27 cellular contexts compared by ENCODE assay signal in genomic region chr5:167549763-167550162, GRCh38.
"Had no signal": no experiment of that assay in that cellular context is flagged by ENCODE, and none has a peak within 500 bp of the region (broad histone marks: within the 10 kb centered on the region; RNA-seq: fewer than 3 reads in every experiment).

No MANE protein-coding gene starts in this region.

- H3K4me1 ChIP-seq: esophagus muscularis mucosa, heart right ventricle, pancreas, prostate gland, uterus had no signal

- H3K4me3 ChIP-seq: esophagus muscularis mucosa, heart right ventricle, pancreas, prostate gland, skin epidermis, thoracic aorta, uterus had no signal

- ATAC-seq: heart right ventricle; left colon; stimulated activated naive CD8-positive, alpha-beta T cell treated with anti-CD3 and anti-CD28 coated beads, Interleukin-15, Interleukin-2, amounts not matched to agents 100 U/mL and 50 U/mL, for 24 hours had no signal

- DNase-seq: activated CD4-positive, alpha-beta T cell treated with anti-CD3 and anti-CD28 coated beads for 4 hours; activated CD4-positive, alpha-beta T cell treated with anti-CD3 and anti-CD28 coated beads, Interleukin-2, amount 50 U/mL, for 4 hours; activated CD4-positive, CD25-positive, alpha-beta regulatory T cell; activated CD8-positive, alpha-beta memory T cell treated with anti-CD3 and anti-CD28 coated beads, Interleukin-2, amount 50 U/mL, for 48 hours; activated gamma-delta T cell; activated naive CD4-positive, alpha-beta T cell treated with anti-CD3 and anti-CD28 coated beads, Interleukin-2, amount 10 ng/mL, durations not matched to agents 7 days and 5 days; activated naive CD8-positive, alpha-beta T cell treated with anti-CD3 and anti-CD28 coated beads, Interleukin-2, amount 10 ng/mL, durations not matched to agents 7 days and 5 days; activated T-cell treated with anti-CD3 and anti-CD28 coated beads, Interleukin-2, amount 50 U/mL, for 24 hours; amniotic stem cell; heart right ventricle; kidney; left colon; mammary epithelial cell; naive B cell; nephron progenitor cell; pancreas; retina; stimulated activated CD4-positive, alpha-beta T cell treated with anti-CD3 and anti-CD28 coated beads, Interleukin-12 subunit alpha, Interleukin-12 subunit beta, amount 100 ng/mL, for 4 hours; stimulated activated CD4-positive, alpha-beta T cell treated with anti-CD3 and anti-CD28 coated beads, Interleukin-4, amount 100 ng/mL, for 1 hour; stimulated activated naive CD8-positive, alpha-beta T cell treated with anti-CD3 and anti-CD28 coated beads, Interleukin-15, Interleukin-2, amounts not matched to agents 100 U/mL and 50 U/mL, for 24 hours; T-helper 2 cell; trophoblast cell; uterus had no signal

- H3K36me3 ChIP-seq: esophagus muscularis mucosa, heart right ventricle, pancreas, prostate gland, thoracic aorta, uterus had no signal

- H3K9me3 ChIP-seq: esophagus muscularis mucosa, heart right ventricle, pancreas, prostate gland, thoracic aorta, uterus had no signal

- H3K27me3 ChIP-seq: esophagus muscularis mucosa, pancreas, uterus had no signal

- H3K27ac ChIP-seq: esophagus muscularis mucosa, heart right ventricle, pancreas, prostate gland, skin epidermis, thoracic aorta, uterus had no signal
